In the genomic region with DNA sequence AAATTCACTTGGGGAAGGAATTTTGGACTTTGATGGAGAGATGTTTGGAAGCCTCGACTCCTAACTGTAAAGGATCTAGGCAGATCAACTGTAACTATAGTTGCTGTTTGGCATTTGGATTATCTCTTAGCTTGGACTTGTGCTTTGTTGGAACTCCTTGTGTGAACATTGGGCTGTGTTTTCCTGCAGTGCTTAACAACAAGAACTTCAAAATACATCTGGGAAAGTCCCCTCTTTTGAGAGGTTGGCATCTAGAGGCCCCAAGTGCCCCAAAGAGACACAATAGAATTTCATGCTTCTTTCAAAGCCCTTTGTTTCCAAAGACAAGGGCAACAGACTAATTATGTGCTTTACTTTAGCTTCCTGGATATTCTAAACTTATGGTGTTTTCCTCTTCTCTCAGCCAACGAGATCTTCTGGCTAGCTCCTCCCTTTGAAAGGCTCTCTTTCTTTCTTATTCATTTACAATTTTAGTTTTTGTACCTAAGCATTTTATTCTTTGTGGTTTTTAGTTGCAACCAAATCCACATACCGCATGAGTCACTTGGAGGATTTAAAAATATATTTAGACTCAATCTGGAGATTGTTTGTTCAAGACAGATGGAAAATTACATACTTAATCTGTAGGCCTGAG, we compare ENCODE assay signal across 14 cellular contexts. TPM values are rescaled to one million over a fixed set of nuclear protein-coding genes. Genes with fewer than 3 reads are reported as not detected.
DNase-seq lines count a peak whose midpoint lies in the region; ATAC-seq and TF ChIP-seq lines count a peak whose summit lies in the region.
"Had no signal": no experiment of that assay in that cellular context is flagged by ENCODE, and none has a peak within 500 bp of the region (broad histone marks: within the 10 kb centered on the region; RNA-seq: fewer than 3 reads in every experiment).

No MANE protein-coding gene starts in this region.

- no peak for TF ChIP-seq CTCF in astrocyte of the spinal cord (IDR thresholded peaks at IDR 0.05; ENCODE audit: low read depth, low read length)
- TF ChIP-seq CTCF in esophagus muscularis mucosa (IDR thresholded peaks at IDR 0.05) = no peak

- in situ Hi-C loops in astrocyte of the spinal cord (cut with HindIII; ENCODE audit: low sequenced_read_pairs) = no loop called here

- no peak for TF ChIP-seq EP300 in esophagus muscularis mucosa (IDR thresholded peaks at IDR 0.05)

- no peak overlapping the region for H3K9ac ChIP-seq in iPS-18a (ENCODE audit: low read length)

- peaks cover 8% of the 10 kb centered on the region for H3K9me3 ChIP-seq in iPS-18a (ENCODE audit: control insufficient read depth, low read depth, low read length)
- no peaks in the 10 kb centered on the region for H3K9me3 ChIP-seq in esophagus muscularis mucosa
- H3K9me3 ChIP-seq: upper lobe of right lung had no signal

- H3K27me3 ChIP-seq in iPS-18a (ENCODE audit: control insufficient read depth, insufficient read depth, low read length) (no peaks in the 10 kb centered on the region), esophagus muscularis mucosa (no peaks in the 10 kb centered on the region)
- H3K27me3 ChIP-seq: upper lobe of right lung had no signal

- TF ChIP-seq POLR2A in esophagus muscularis mucosa (IDR thresholded peaks at IDR 0.05; ENCODE audit: low read depth) = no peak

- H3K4me3 ChIP-seq in astrocyte of the spinal cord (ENCODE audit: low read depth, low read length) (no peak overlapping the region), iPS-18a (ENCODE audit: low read length) (no peak overlapping the region), esophagus muscularis mucosa (no peak overlapping the region)
- H3K4me3 ChIP-seq: upper lobe of right lung had no signal

- ATAC-seq in GM18517 (IDR thresholded peaks at IDR 0.05; ENCODE audit: unreplicated experiment) = no peak

- no peaks in the 10 kb centered on the region for H3K36me3 ChIP-seq in iPS-18a (ENCODE audit: control insufficient read depth, low read depth, low read length)
- H3K36me3 ChIP-seq in esophagus muscularis mucosa = no peaks in the 10 kb centered on the region
- H3K36me3 ChIP-seq: upper lobe of right lung had no signal

- H3K4me1 ChIP-seq in iPS-18a (ENCODE audit: control insufficient read depth, low read depth, low read length) = peaks cover 20% of the 10 kb centered on the region
- no peaks in the 10 kb centered on the region for H3K4me1 ChIP-seq in esophagus muscularis mucosa
- H3K4me1 ChIP-seq: upper lobe of right lung had no signal

- WGBS in esophagus muscularis mucosa = 50% methylated on average over 3 of the region's 3 CpGs

- H3K27ac ChIP-seq in iPS-18a (ENCODE audit: low read length) = peak overlapping the region; percentile 15
- no peak overlapping the region for H3K27ac ChIP-seq in esophagus muscularis mucosa (replicated peaks in 1 of 4)
- H3K27ac ChIP-seq: upper lobe of right lung had no signal

- DNase-seq in AG08396 (ENCODE audit: low spot score) (peak; percentile 30), HT1080 (ENCODE audit: low read depth) (peak; percentile 56), astrocyte of the spinal cord (ENCODE audit: low read depth, low spot score) (peak; percentile 85), NCI-H1417 (lab: John Stamatoyannopoulos, UW) (no peak), esophagus muscularis mucosa (ENCODE audit: extremely low spot score) (no peak)
- no peak for DNase-seq in stimulated activated CD8-positive, alpha-beta memory T cell treated with anti-CD3 and anti-CD28 coated beads, Interleukin-4, amount 100 ng/mL, for 48 hours
- DNase-seq: activated CD4-positive, alpha-beta T cell treated with anti-CD3 and anti-CD28 coated beads, Interleukin-2, amount 50 U/mL, for 1 hour; activated naive CD4-positive, alpha-beta T cell treated with anti-CD3 and anti-CD28 coated beads, Interleukin-2, amount 50 U/mL, for 16 hours; CD4-positive, CD25-positive, alpha-beta regulatory T cell; NCI-H1048; SW 1271; upper lobe of right lung had no signal

- intact Hi-C loops in esophagus muscularis mucosa (cut with DNase I) = no loop called here

RNA-seq across cellular contexts. Expression of a gene that starts 11.6 kb away (rescaled TPM):
- total RNA-seq in HT1080 (2014; rRNA removed; shearing (Covaris generic)) = 1.2 and 1.7 TPM in 2 replicates
- polyA plus RNA-seq in HT1080 (2015; cell fraction: cytosol; rRNA removed) = 0.29 and 0.33 TPM in 2 replicates
- polyA plus RNA-seq in HT1080 (2015; cell fraction: nucleus; rRNA removed) = 0.66 and 0.72 TPM in 2 replicates
- under 1 TPM in 3 of 4 donors, not detected in 1; under 0.01 to 0.26 (median 0.06) TPM for total RNA-seq in esophagus muscularis mucosa
- polyA plus RNA-seq: CD4-positive, CD25-positive, alpha-beta regulatory T cell had no signal

Comparison
In these comparisons a context has a peak if more than half of its experiments do, and no peak if none do; other contexts are left out.
1. DNase-seq: peak in AG08396 (single experiment), HT1080 (single experiment) and astrocyte of the spinal cord (single experiment); none in NCI-H1417 (0 of 3), stimulated activated CD8-positive, alpha-beta memory T cell treated with anti-CD3 and anti-CD28 coated beads, Interleukin-4, amount 100 ng/mL, for 48 hours (single experiment) and esophagus muscularis mucosa (single experiment).